ENCODE assay signal across 17 cellular contexts in the genomic region with DNA sequence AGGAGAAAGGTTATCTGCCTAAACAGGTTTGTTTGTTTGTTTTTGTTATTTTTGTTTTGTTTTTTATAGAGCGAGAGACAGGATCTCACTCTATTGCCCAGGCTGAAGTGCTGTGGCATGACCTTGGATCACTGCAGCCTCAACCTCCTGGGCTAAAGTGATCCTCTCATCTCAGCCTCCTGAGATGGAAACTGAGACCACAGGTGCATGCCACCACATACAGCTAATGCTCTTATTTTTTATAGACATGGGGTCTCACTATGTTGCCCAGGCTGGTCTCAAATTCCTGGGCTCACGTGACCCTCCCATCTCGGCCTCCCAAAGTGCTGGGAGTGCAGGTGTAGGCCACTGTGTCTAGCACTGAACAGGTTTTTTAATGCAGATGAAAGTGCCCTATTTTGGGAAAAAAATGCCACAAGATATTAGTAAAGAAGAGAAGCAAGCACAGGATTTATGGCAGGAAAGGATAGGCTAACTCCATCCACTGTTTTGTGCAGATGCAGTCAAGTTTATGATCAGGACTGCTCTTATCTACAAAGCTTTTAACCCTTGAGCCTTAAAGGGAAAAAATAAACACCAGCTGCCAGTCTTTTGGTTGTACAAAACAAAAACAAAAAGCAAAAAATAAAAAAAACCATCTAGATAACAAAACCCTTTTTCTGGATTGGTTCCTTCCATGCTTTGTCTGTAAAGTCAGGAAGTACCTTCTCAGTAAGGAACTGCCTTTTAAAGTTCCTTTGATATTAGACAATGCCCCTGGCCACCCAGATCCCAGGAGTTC. TPM values are rescaled to one million over a fixed set of nuclear protein-coding genes. Genes with fewer than 3 reads are reported as not detected.
DNase-seq lines count a peak whose midpoint lies in the region; FAIRE-seq and TF ChIP-seq lines count a peak whose summit lies in the region.
"Had no signal": no experiment of that assay in that cellular context is flagged by ENCODE, and none has a peak within 500 bp of the region (broad histone marks: within the 10 kb centered on the region; RNA-seq: fewer than 3 reads in every experiment).

No MANE protein-coding gene starts in this region.

- no peak overlapping the region for H2BK12ac ChIP-seq in mesenchymal stem cell (ENCODE audit: low read length in 2 of 2)

- no peak for DNase-seq in activated T-cell treated with anti-CD3 and anti-CD28 coated beads, Interleukin-2, amount 50 U/mL, for 24 hours
- no peak for DNase-seq in activated T-cell treated with anti-CD3 and anti-CD28 coated beads, Interleukin-2, amount 50 U/mL, for 48 hours
- DNase-seq in astrocyte (ENCODE audit: low read depth) (no peak), mesenchymal stem cell (peak; percentile 31), type B pancreatic cell (ENCODE audit: extremely low spot score, unreplicated experiment) (no peak), epidermal melanocyte (ENCODE audit: insufficient read length, low spot score) (no peak), amygdala (lab: John Stamatoyannopoulos, UW) (no peak), NCI-H1436 (lab: John Stamatoyannopoulos, UW) (no peak)
- DNase-seq: 8988T; activated naive CD4-positive, alpha-beta T cell treated with anti-CD3 and anti-CD28 coated beads for 36 hours; activated T-cell treated with anti-CD3 and anti-CD28 coated beads for 4 hours; DMS153; NCI-H187; NCI-H345; ovary had no signal

- H3K36me3 Mint-ChIP-seq in activated T-cell treated with anti-CD3 and anti-CD28 coated beads, Interleukin-2, amount 50 U/mL, for 24 hours (ENCODE audit: low read depth): no peaks in the 10 kb centered on the region
- H3K36me3 Mint-ChIP-seq in astrocyte (ENCODE audit: low read depth, unreplicated experiment) (peaks cover 2% of the 10 kb centered on the region), type B pancreatic cell (peaks cover 13% of the 10 kb centered on the region)

- H3K4me1 Mint-ChIP-seq in activated T-cell treated with anti-CD3 and anti-CD28 coated beads, Interleukin-2, amount 50 U/mL, for 24 hours (ENCODE audit: low read depth): peaks cover 83% of the 10 kb centered on the region
- peaks cover 78% of the 10 kb centered on the region for H3K4me1 Mint-ChIP-seq in astrocyte (ENCODE audit: low read depth, unreplicated experiment)
- H3K4me1 Mint-ChIP-seq in type B pancreatic cell (ENCODE audit: unreplicated experiment): peaks cover 64% of the 10 kb centered on the region

- no peak overlapping the region for H4K8ac ChIP-seq in mesenchymal stem cell (ENCODE audit: low read length)

- H2AK5ac ChIP-seq in mesenchymal stem cell (ENCODE audit: low read length, severe bottlenecking): peak overlapping the region; percentile 87

- peaks cover 5% of the 10 kb centered on the region for H3K79me1 ChIP-seq in mesenchymal stem cell (replicated peaks; ENCODE audit: low read length, poor library complexity, severe bottlenecking)

- no peak overlapping the region for H4K91ac ChIP-seq in mesenchymal stem cell (ENCODE audit: low read length)

- H2BK5ac ChIP-seq in mesenchymal stem cell (ENCODE audit: low read depth, low read length, poor library complexity, severe bottlenecking): peak overlapping the region; percentile 35

- H3K27me3 Mint-ChIP-seq in activated T-cell treated with anti-CD3 and anti-CD28 coated beads, Interleukin-2, amount 50 U/mL, for 24 hours: no peaks in the 10 kb centered on the region
- H3K27me3 Mint-ChIP-seq in astrocyte (ENCODE audit: low read depth, unreplicated experiment) (no peaks in the 10 kb centered on the region), type B pancreatic cell (no peaks in the 10 kb centered on the region)

- H4K20me1 ChIP-seq in astrocyte (ENCODE audit: insufficient read depth, low read length): peaks cover 68% of the 10 kb centered on the region

- no peak overlapping the region for H3K4ac ChIP-seq in mesenchymal stem cell (ENCODE audit: low read depth in 1 of 2, low read length in 2 of 2)

- no peak overlapping the region for H3K23ac ChIP-seq in mesenchymal stem cell (ENCODE audit: low read length in 2 of 2)

- no peaks in the 10 kb centered on the region for H3K9me3 ChIP-seq in astrocyte (ENCODE audit: insufficient read depth, low read depth, low read length)
- H3K9me3 ChIP-seq in mesenchymal stem cell (ENCODE audit: control insufficient read depth, low read length): no peaks in the 10 kb centered on the region
- H3K9me3 ChIP-seq: ovary, suprapubic skin had no signal

- H3K4me2 ChIP-seq in astrocyte (ENCODE audit: low read length) (no peak overlapping the region), mesenchymal stem cell (ENCODE audit: low read length, poor library complexity, severe bottlenecking) (no peak overlapping the region)

- H3K79me2 ChIP-seq in astrocyte (ENCODE audit: insufficient read depth, low read length): peaks cover 100% of the 10 kb centered on the region

- H3K4me1 ChIP-seq in astrocyte (ENCODE audit: insufficient read depth, low read length): peaks cover 22% of the 10 kb centered on the region
- peaks cover 17% of the 10 kb centered on the region for H3K4me1 ChIP-seq in mesenchymal stem cell (ENCODE audit: control insufficient read depth, insufficient read depth, low read depth, low read length)

- no peaks in the 10 kb centered on the region for H3K36me3 ChIP-seq in astrocyte (ENCODE audit: insufficient read depth, low read length)
- no peaks in the 10 kb centered on the region for H3K36me3 ChIP-seq in mesenchymal stem cell (ENCODE audit: control insufficient read depth in 1 of 2, insufficient read depth in 2 of 2, low read depth in 1 of 2, low read length in 2 of 2)
- H3K36me3 ChIP-seq: ovary, suprapubic skin had no signal

- peak overlapping the region in 1 of 2 experiments; percentile 2 for H3K18ac ChIP-seq in mesenchymal stem cell (ENCODE audit: low read depth in 1 of 2, low read length in 2 of 2)

- no peak overlapping the region for H2AFZ ChIP-seq in astrocyte (ENCODE audit: low read depth, low read length)
- no peak overlapping the region for H2AFZ ChIP-seq in mesenchymal stem cell (ENCODE audit: low read depth, low read length)

- no peaks in the 10 kb centered on the region for H3K9me3 Mint-ChIP-seq in activated T-cell treated with anti-CD3 and anti-CD28 coated beads, Interleukin-2, amount 50 U/mL, for 24 hours
- no peaks in the 10 kb centered on the region for H3K9me3 Mint-ChIP-seq in astrocyte (ENCODE audit: unreplicated experiment)
- no peaks in the 10 kb centered on the region for H3K9me3 Mint-ChIP-seq in type B pancreatic cell
- H3K9me3 Mint-ChIP-seq: activated naive CD4-positive, alpha-beta T cell treated with anti-CD3 and anti-CD28 coated beads for 36 hours had no signal

- H2BK15ac ChIP-seq in mesenchymal stem cell (ENCODE audit: low read depth, poor library complexity, severe bottlenecking): no peak overlapping the region

- H3K14ac ChIP-seq in mesenchymal stem cell (ENCODE audit: low read length in 2 of 2): no peak overlapping the region

- 94% methylated on average over 3 of the region's 3 CpGs for WGBS in mesenchymal stem cell

- peak overlapping the region; percentile 67 for H3K27ac Mint-ChIP-seq in activated T-cell treated with anti-CD3 and anti-CD28 coated beads, Interleukin-2, amount 50 U/mL, for 24 hours
- peak overlapping the region; percentile 63 for H3K27ac Mint-ChIP-seq in astrocyte (ENCODE audit: unreplicated experiment)
- peak overlapping the region; percentile 51 for H3K27ac Mint-ChIP-seq in type B pancreatic cell
- H3K27ac Mint-ChIP-seq: activated naive CD4-positive, alpha-beta T cell treated with anti-CD3 and anti-CD28 coated beads for 36 hours had no signal

- H3K27me3 ChIP-seq in astrocyte (ENCODE audit: insufficient read depth, low read length) (no peaks in the 10 kb centered on the region), mesenchymal stem cell (ENCODE audit: control insufficient read depth in 1 of 2, insufficient read depth in 1 of 2, low read length in 2 of 2) (no peaks in the 10 kb centered on the region)
- H3K27me3 ChIP-seq: BLaER1 treated with 17β-estradiol and CSF1 and Interleukin-3, amounts not matched to agents 10 nM and 100 nM; ovary; suprapubic skin had no signal

- H3K9ac ChIP-seq in astrocyte (ENCODE audit: low read length) (no peak overlapping the region), mesenchymal stem cell (ENCODE audit: low read length) (no peak overlapping the region)
- H3K9ac ChIP-seq: BLaER1 treated with 17β-estradiol and CSF1 and Interleukin-3, amounts not matched to agents 10 nM and 100 nM had no signal

- no peak overlapping the region for H3K4me3 ChIP-seq in astrocyte (ENCODE audit: insufficient read depth, low read depth, low read length)
- no peak overlapping the region for H3K4me3 ChIP-seq in mesenchymal stem cell (ENCODE audit: insufficient read depth in 1 of 2, low read depth in 1 of 2, low read length in 2 of 2)
- H3K4me3 ChIP-seq: BLaER1 treated with 17β-estradiol and CSF1 and Interleukin-3, amounts not matched to agents 10 nM and 100 nM; ovary; suprapubic skin had no signal

- H2BK120ac ChIP-seq in mesenchymal stem cell (ENCODE audit: low read depth, low read length): no peak overlapping the region

- no peak overlapping the region for H3K4me3 Mint-ChIP-seq in activated T-cell treated with anti-CD3 and anti-CD28 coated beads, Interleukin-2, amount 50 U/mL, for 24 hours
- H3K4me3 Mint-ChIP-seq in astrocyte (ENCODE audit: unreplicated experiment) (peak overlapping the region; percentile 55), type B pancreatic cell (peak overlapping the region; percentile 37)
- H3K4me3 Mint-ChIP-seq: activated naive CD4-positive, alpha-beta T cell treated with anti-CD3 and anti-CD28 coated beads for 36 hours had no signal

- TF ChIP-seq CTCF in astrocyte (IDR thresholded peaks at IDR 0.05; ENCODE audit: insufficient read depth, low read depth, low read length) (no peak), type B pancreatic cell (conservative IDR thresholded peaks at IDR 0.05) (no peak)

- no peak for FAIRE-seq in astrocyte (lab: Jason Lieb, UNC)

- H3K27ac ChIP-seq in astrocyte (ENCODE audit: low read depth, low read length) (no peak overlapping the region), mesenchymal stem cell (ENCODE audit: low read length, poor library complexity, severe bottlenecking) (peak overlapping the region; percentile 65)
- H3K27ac ChIP-seq: BLaER1 treated with 17β-estradiol and CSF1 and Interleukin-3, amounts not matched to agents 10 nM and 100 nM; ovary; suprapubic skin had no signal

RNA-seq across cellular contexts. Expression of a gene that starts 29.4 kb away (rescaled TPM):
- total RNA-seq in astrocyte: 49.3 and 58.1 TPM in 2 replicates
- 31.1 TPM for polyA plus RNA-seq in mesenchymal stem cell (2013, experiment 1 of 2)
- polyA plus RNA-seq in mesenchymal stem cell (2013, experiment 2 of 2): 32.2 TPM
- total RNA-seq in type B pancreatic cell (ENCODE audit: low replicate concordance): 36.7 and 49.0 TPM in 2 replicates
